Comparison of ENCODE assay signal across 1 cellular context in the genomic region with DNA sequence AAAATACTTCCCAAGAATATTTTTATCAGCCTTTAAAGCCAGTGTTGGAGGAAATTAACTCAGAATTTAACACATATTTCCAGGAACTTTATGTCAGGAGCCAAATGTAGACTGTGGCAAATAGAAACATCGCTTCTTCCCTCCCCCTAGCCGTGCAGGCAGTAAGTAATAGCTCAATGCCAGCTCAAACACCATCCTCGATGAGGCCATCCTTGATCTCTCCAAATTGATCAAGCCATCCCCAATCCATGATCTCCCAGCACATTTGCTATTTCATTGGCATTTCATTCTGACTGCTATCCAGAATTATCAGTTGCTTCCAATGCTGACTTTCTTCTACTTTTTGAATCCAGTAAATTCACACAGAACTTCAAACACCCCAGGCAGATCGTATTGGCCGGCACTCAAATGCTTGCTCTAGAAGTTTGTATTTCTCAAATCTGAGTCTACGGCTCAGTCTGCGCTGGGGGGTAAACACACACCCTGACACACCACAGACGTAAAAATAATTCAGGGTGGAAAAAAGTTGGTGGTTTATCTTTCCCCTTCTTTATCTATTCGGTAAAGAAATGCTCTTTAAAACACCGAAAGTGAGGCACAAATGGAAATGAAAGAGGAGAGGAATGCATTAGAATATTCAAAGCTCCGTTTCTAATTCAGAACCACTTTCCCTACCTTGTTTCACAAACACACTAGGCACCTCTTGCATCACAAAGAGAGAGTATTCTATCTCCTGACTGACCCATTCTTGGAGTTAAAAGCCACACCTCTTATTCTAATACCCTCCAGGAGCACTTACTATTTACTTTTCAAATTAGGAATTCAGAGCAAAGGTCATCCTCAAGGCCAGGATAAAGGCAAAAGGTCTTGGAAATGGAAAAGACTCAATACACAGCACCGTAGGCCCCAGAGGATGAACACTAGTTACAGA.
TF ChIP-seq lines count a peak whose summit lies in the region.

No MANE protein-coding gene starts in this region.

TF ChIP-seq in IMR-90, 13 proteins besides CTCF, POLR2A, EP300 and RAD21:
- no peak for TF ChIP-seq CHD1 (IDR thresholded peaks at IDR 0.05; ENCODE audit: low read depth, low read length)
- TF ChIP-seq MXI1 (IDR thresholded peaks at IDR 0.05; ENCODE audit: borderline replicate concordance, low read depth, low read length): no peak
- TF ChIP-seq MAFK (IDR thresholded peaks at IDR 0.05; ENCODE audit: low read depth, low read length): no peak
- no peak for TF ChIP-seq FOS (IDR thresholded peaks at IDR 0.05; ENCODE audit: low read depth, low read length)
- TF ChIP-seq CEBPB (IDR thresholded peaks at IDR 0.05; ENCODE audit: low read depth, low read length): peak; percentile 72
- no peak for TF ChIP-seq BHLHE40 (IDR thresholded peaks at IDR 0.05; ENCODE audit: low read depth, low read length)
TF ChIP-seq in IMR-90: peak in this region for 1.
